13 cellular contexts compared by ENCODE assay signal in the genomic region with DNA sequence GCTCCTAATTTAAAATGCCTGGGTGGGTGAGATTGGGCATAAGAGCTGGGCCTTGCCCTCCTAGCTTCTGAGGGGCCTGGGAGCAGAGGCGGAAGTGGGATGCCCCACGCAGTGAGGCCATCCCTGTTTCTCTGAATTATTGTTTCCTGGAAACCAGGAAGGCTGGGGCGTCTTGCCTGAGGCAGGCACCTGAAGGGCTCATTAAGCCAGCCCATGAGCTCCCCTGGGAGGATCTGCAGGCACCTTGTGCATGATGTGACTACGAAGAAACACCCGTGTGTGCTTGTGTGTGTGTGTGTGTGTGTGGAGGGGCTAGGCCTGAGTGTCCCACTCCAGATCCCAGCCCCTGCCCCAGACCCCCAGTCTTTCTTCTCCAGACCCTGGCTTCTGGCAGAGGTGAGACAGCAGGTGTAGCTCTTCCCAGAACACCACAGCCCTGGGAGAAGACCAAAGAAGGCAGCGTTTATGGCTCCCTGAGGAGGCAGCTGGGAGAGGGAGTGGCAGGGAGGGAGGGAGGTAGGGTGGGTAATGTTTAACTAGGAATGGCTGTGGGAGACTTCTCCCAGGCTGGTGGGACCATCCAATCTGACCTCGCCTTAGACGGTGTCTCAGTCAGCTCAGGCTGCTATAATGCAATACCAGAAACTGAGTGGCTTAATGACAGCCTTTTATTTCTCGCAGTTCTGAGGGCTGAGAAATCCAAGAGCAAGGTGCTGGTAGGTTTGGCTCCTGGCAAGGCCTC. TPM values are rescaled to one million over a fixed set of nuclear protein-coding genes. Genes with fewer than 3 reads are reported as not detected.
DNase-seq lines count a peak whose midpoint lies in the region; ATAC-seq, FAIRE-seq and TF ChIP-seq lines count a peak whose summit lies in the region.
"Had no signal": no experiment of that assay in that cellular context is flagged by ENCODE, and none has a peak within 500 bp of the region (broad histone marks: within the 10 kb centered on the region; RNA-seq: fewer than 3 reads in every experiment).

No MANE protein-coding gene starts in this region.

- H3K4me1 Mint-ChIP-seq in astrocyte (ENCODE audit: low read depth, unreplicated experiment): peaks cover 9% of the 10 kb centered on the region
- peaks cover 23% of the 10 kb centered on the region for H3K4me1 Mint-ChIP-seq in stimulated activated effector memory CD8-positive, alpha-beta T cell treated with anti-CD3 and anti-CD28 coated beads, Interleukin-12 subunit alpha, Interleukin-12 subunit beta, amount 100 ng/mL, for 72 hours

- peaks cover 7% of the 10 kb centered on the region for H3K4me1 ChIP-seq in astrocyte (ENCODE audit: insufficient read depth, low read length)

- H3K9me3 Mint-ChIP-seq in astrocyte (ENCODE audit: unreplicated experiment): peaks cover 5% of the 10 kb centered on the region
- H3K9me3 Mint-ChIP-seq in stimulated activated effector memory CD8-positive, alpha-beta T cell treated with anti-CD3 and anti-CD28 coated beads, Interleukin-12 subunit alpha, Interleukin-12 subunit beta, amount 100 ng/mL, for 72 hours: no peaks in the 10 kb centered on the region
- H3K9me3 Mint-ChIP-seq: nephron progenitor cell had no signal

- peak overlapping the region; percentile 47 for H3K27ac Mint-ChIP-seq in astrocyte (ENCODE audit: unreplicated experiment)
- H3K27ac Mint-ChIP-seq in stimulated activated effector memory CD8-positive, alpha-beta T cell treated with anti-CD3 and anti-CD28 coated beads, Interleukin-12 subunit alpha, Interleukin-12 subunit beta, amount 100 ng/mL, for 72 hours: peak overlapping the region; percentile 84
- H3K27ac Mint-ChIP-seq: nephron progenitor cell had no signal

- H3K27me3 ChIP-seq in astrocyte (ENCODE audit: insufficient read depth, low read length): no peaks in the 10 kb centered on the region

- H3K4me3 ChIP-seq in astrocyte (ENCODE audit: insufficient read depth, low read depth, low read length): no peak overlapping the region

- H3K36me3 ChIP-seq in astrocyte (ENCODE audit: insufficient read depth, low read length): no peaks in the 10 kb centered on the region

- H3K9me3 ChIP-seq in astrocyte (ENCODE audit: insufficient read depth, low read depth, low read length): no peaks in the 10 kb centered on the region

- no peak for TF ChIP-seq CTCF in astrocyte (IDR thresholded peaks at IDR 0.05; ENCODE audit: insufficient read depth, low read depth, low read length)
- TF ChIP-seq CTCF in GM10266 (IDR thresholded peaks at IDR 0.05; ENCODE audit: control insufficient read depth, insufficient read depth, low read depth, missing control alignments): no peak

- peak; percentile 46 for ATAC-seq in stimulated activated effector memory CD8-positive, alpha-beta T cell treated with anti-CD3 and anti-CD28 coated beads, Interleukin-12 subunit alpha, Interleukin-12 subunit beta, amount 100 ng/mL, for 72 hours
- ATAC-seq in HG02759 (IDR thresholded peaks at IDR 0.05; ENCODE audit: unreplicated experiment): no peak
- ATAC-seq in left lobe of liver: no peak
- ATAC-seq: esophagus mucosa had no signal

- H3K79me2 ChIP-seq in astrocyte (ENCODE audit: insufficient read depth, low read length): no peaks in the 10 kb centered on the region

- peak; percentile 10 to 25 for DNase-seq in activated CD4-positive, alpha-beta T cell treated with anti-CD3 and anti-CD28 coated beads, Interleukin-2, amount 50 U/mL, for 48 hours
- DNase-seq in activated CD4-positive, alpha-beta T cell treated with anti-CD3 and anti-CD28 coated beads for 48 hours: no peak
- peak; percentile 18 for DNase-seq in NCI-H187 treated with DMSO at 0.1 percent for 48 hours (lab: John Stamatoyannopoulos, UW)
- no peak for DNase-seq in astrocyte (ENCODE audit: low read depth)
- DNase-seq in stimulated activated effector memory CD8-positive, alpha-beta T cell treated with anti-CD3 and anti-CD28 coated beads, Interleukin-12 subunit alpha, Interleukin-12 subunit beta, amount 100 ng/mL, for 72 hours (ENCODE audit: low spot score in 2 of 2): no peak
- DNase-seq in GM10266 (ENCODE audit: extremely low spot score): no peak
- DNase-seq in left lobe of liver (ENCODE audit: low spot score): no peak
- DNase-seq: GOT3, nephron progenitor cell had no signal

- H3K36me3 Mint-ChIP-seq in astrocyte (ENCODE audit: low read depth, unreplicated experiment): no peaks in the 10 kb centered on the region
- no peaks in the 10 kb centered on the region for H3K36me3 Mint-ChIP-seq in stimulated activated effector memory CD8-positive, alpha-beta T cell treated with anti-CD3 and anti-CD28 coated beads, Interleukin-12 subunit alpha, Interleukin-12 subunit beta, amount 100 ng/mL, for 72 hours

- no peak overlapping the region for H3K27ac ChIP-seq in astrocyte (ENCODE audit: low read depth, low read length)

- no peak overlapping the region for H3K4me2 ChIP-seq in astrocyte (ENCODE audit: low read length)

- no peak overlapping the region for H3K9ac ChIP-seq in astrocyte (ENCODE audit: low read length)

- H3K27me3 Mint-ChIP-seq in astrocyte (ENCODE audit: low read depth, unreplicated experiment): peaks cover 12% of the 10 kb centered on the region

- no peaks in the 10 kb centered on the region for H4K20me1 ChIP-seq in astrocyte (ENCODE audit: insufficient read depth, low read length)

- no peak overlapping the region for H3K4me3 Mint-ChIP-seq in astrocyte (ENCODE audit: unreplicated experiment)
- H3K4me3 Mint-ChIP-seq in stimulated activated effector memory CD8-positive, alpha-beta T cell treated with anti-CD3 and anti-CD28 coated beads, Interleukin-12 subunit alpha, Interleukin-12 subunit beta, amount 100 ng/mL, for 72 hours: peak overlapping the region; percentile 53
- H3K4me3 Mint-ChIP-seq: nephron progenitor cell had no signal

- no peak for FAIRE-seq in astrocyte (lab: Jason Lieb, UNC)
- FAIRE-seq: bronchial epithelial cell had no signal

- no peak overlapping the region for H2AFZ ChIP-seq in astrocyte (ENCODE audit: low read depth, low read length)

RNA-seq across cellular contexts. Expression of gene BATF2, which starts 2.1 kb away (rescaled TPM):
- total RNA-seq in astrocyte (4.5 and 5.0 TPM in 2 replicates), left lobe of liver (2.4 TPM)
- total RNA-seq: esophagus mucosa; T-helper 2 cell treated with Interferon-gamma antibody and Interleukin-4, amounts not matched to agents 100 ng/mL and 5 ng/mL, for 36 hours had no signal

RNA-seq across cellular contexts. Expression of gene ARL2, which starts 15.1 kb away (rescaled TPM):
- total RNA-seq in astrocyte (41.7 and 47.6 TPM in 2 replicates), left lobe of liver (8.9 TPM)

RNA-seq across cellular contexts. Expression of gene MAJIN, which starts 27.0 kb away (rescaled TPM):
- not detected in 2 replicates for total RNA-seq in astrocyte
- not detected for total RNA-seq in left lobe of liver
- total RNA-seq: bronchial epithelial cell; esophagus mucosa; T-helper 2 cell treated with Interferon-gamma antibody and Interleukin-4, amounts not matched to agents 100 ng/mL and 5 ng/mL, for 36 hours had no signal

RNA-seq across cellular contexts. Expression of gene SNX15, which starts 28.4 kb away (rescaled TPM):
- 15.4 and 18.5 TPM in 2 replicates for total RNA-seq in astrocyte
- total RNA-seq in left lobe of liver: 8.8 TPM

RNA-seq across cellular contexts. Expression of gene SAC3D1, which starts 42.1 kb away (rescaled TPM):
- total RNA-seq in astrocyte (13.8 and 14.6 TPM in 2 replicates), left lobe of liver (5.7 TPM)

Comparison
In these comparisons a context has a peak if more than half of its experiments do, and no peak if none do; other contexts are left out.
1. DNase-seq: peak in activated CD4-positive, alpha-beta T cell treated with anti-CD3 and anti-CD28 coated beads, Interleukin-2, amount 50 U/mL, for 48 hours (2 of 2) and NCI-H187 treated with DMSO at 0.1 percent for 48 hours (single experiment); none in activated CD4-positive, alpha-beta T cell treated with anti-CD3 and anti-CD28 coated beads for 48 hours (single experiment), astrocyte (single experiment), stimulated activated effector memory CD8-positive, alpha-beta T cell treated with anti-CD3 and anti-CD28 coated beads, Interleukin-12 subunit alpha, Interleukin-12 subunit beta, amount 100 ng/mL, for 72 hours (0 of 2), GM10266 (single experiment) and left lobe of liver (single experiment).